In the genomic region with DNA sequence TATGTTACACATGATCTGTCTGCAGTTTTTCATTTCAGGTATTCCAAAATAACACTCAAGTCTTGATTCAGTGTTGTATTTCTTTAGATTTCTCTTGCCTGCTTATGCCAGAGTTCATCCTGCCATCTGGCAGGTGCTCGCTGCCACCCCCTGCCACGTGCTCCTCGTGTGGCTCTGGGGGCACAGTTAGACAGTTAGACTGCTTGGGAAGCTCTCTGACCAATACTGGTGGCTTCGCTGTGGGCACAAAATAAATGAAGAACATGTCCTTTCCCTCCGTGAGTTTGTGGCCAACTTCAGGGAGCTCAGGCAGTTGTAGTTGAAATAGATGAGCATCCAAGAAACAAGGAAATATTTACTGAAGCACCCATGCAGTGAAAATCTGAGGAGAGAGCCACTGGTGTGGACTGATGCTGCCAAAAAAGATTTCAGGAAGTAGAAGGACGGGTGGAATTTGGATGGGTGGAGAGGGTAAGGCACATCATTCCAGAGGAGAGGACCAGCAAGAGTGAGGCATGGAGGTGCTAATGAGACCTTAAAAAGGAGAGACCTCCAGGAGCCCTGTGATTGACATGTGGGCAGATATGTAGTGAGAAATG, we compare ENCODE assay signal across 15 cellular contexts. TPM values are rescaled to one million over a fixed set of nuclear protein-coding genes. Genes with fewer than 3 reads are reported as not detected.
"Had no signal": no experiment of that assay in that cellular context is flagged by ENCODE, and none has a peak within 500 bp of the region (broad histone marks: within the 10 kb centered on the region; RNA-seq: fewer than 3 reads in every experiment).

No MANE protein-coding gene starts in this region.

- H3K27me3 ChIP-seq: dorsolateral prefrontal cortex, foreskin keratinocyte, heart right ventricle, left lung, ovary had no signal

- DNase-seq: activated CD4-positive, alpha-beta T cell treated with anti-CD3 and anti-CD28 coated beads for 36 hours; activated CD8-positive, alpha-beta memory T cell treated with anti-CD3 and anti-CD28 coated beads for 24 hours; activated naive CD8-positive, alpha-beta T cell treated with anti-CD3 and anti-CD28 coated beads, Interleukin-2, amount 10 ng/mL, durations not matched to agents 7 days and 5 days; anterior cingulate cortex; dorsolateral prefrontal cortex; foreskin keratinocyte; heart right ventricle; left lung; ovary; stimulated activated CD4-positive, alpha-beta T cell treated with anti-CD3 and anti-CD28 coated beads, Interleukin-4, amount 100 ng/mL, for 1 hour; stimulated activated CD8-positive, alpha-beta memory T cell treated with anti-CD3 and anti-CD28 coated beads, Interleukin-4, amount 100 ng/mL, for 48 hours; WERI-Rb-1 had no signal

- H3K4me3 Mint-ChIP-seq: activated CD4-positive, alpha-beta T cell treated with anti-CD3 and anti-CD28 coated beads for 36 hours; activated naive CD8-positive, alpha-beta T cell treated with anti-CD3 and anti-CD28 coated beads, Interleukin-2, amount 10 ng/mL, durations not matched to agents 7 days and 5 days had no signal

- H3K27ac Mint-ChIP-seq: activated CD4-positive, alpha-beta T cell treated with anti-CD3 and anti-CD28 coated beads for 36 hours; activated naive CD8-positive, alpha-beta T cell treated with anti-CD3 and anti-CD28 coated beads, Interleukin-2, amount 10 ng/mL, durations not matched to agents 7 days and 5 days had no signal

- ATAC-seq: activated CD4-positive, alpha-beta T cell treated with anti-CD3 and anti-CD28 coated beads for 36 hours; foreskin keratinocyte; left lung had no signal

- H3K9me3 ChIP-seq: heart right ventricle, left lung, ovary had no signal

- H3K27ac ChIP-seq: dorsolateral prefrontal cortex, foreskin keratinocyte, heart right ventricle, left lung, ovary, WERI-Rb-1 had no signal

- H3K36me3 ChIP-seq: ovary had no signal

- H3K4me3 ChIP-seq: dorsolateral prefrontal cortex, heart right ventricle, left lung, ovary had no signal

- H3K27me3 Mint-ChIP-seq: activated CD4-positive, alpha-beta T cell treated with anti-CD3 and anti-CD28 coated beads for 36 hours; activated naive CD8-positive, alpha-beta T cell treated with anti-CD3 and anti-CD28 coated beads, Interleukin-2, amount 10 ng/mL, durations not matched to agents 7 days and 5 days had no signal

- H3K9me3 Mint-ChIP-seq: activated naive CD8-positive, alpha-beta T cell treated with anti-CD3 and anti-CD28 coated beads, Interleukin-2, amount 10 ng/mL, durations not matched to agents 7 days and 5 days had no signal

- H3K4me1 ChIP-seq: foreskin keratinocyte had no signal

RNA-seq across cellular contexts. Expression of a gene that starts 37.5 kb away (rescaled TPM):
- total RNA-seq: foreskin keratinocyte, renal cortical epithelial cell had no signal
- polyA plus RNA-seq: foreskin keratinocyte, keratinocyte, neural cell had no signal
